Comparison of ENCODE assay signal across 8 cellular contexts in the genomic region with DNA sequence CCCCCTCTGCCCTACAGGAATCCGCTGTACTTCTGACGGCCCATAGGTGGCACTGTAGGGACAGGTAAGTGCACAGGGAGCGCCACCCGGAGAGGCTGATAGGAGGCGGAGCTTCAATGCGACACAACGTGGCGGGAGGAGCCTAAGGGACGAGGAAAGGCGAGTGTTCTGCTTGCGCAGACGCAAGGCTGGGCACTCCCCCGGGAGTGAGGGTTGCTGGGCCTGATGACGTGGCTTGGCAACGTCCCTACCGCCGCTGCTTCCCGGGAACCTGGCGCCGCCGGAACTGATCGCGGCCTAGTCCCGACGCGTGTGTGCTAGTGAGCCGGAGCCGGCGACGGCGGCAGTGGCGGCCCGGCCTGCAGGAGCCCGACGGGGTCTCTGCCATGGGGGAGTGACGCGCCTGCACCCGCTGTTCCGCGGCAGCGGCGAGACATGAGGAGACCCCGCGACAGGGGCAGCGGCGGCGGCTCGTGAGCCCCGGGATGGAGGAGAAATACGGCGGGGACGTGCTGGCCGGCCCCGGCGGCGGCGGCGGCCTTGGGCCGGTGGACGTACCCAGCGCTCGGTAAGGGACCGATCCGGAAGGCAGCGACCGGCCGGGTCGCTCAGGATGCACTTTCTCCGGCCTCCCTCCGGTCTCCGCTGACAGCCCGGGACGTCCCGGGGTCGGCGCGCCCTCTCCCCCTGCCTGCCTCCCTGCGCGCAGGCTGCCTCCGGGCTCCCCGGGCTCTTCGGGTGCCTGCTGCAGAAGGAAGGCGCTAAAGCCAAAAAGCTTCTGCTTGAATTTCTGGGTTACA. TPM values are rescaled to one million over a fixed set of nuclear protein-coding genes. Genes with fewer than 3 reads are reported as not detected.
A peak's percentile ranks its signal among the peaks of the same experiment; 100 is the strongest.
DNase-seq lines count a peak whose midpoint lies in the region; ATAC-seq lines count a peak whose summit lies in the region.

A gene (plus strand): TSS at position 244 of the 800 bp plus-strand sequence. CDS start 242 bp downstream, at position 486.

- peaks cover 0 to 24% (median 0%) of the 10 kb centered on the region in 3 donors for H3K36me3 Mint-ChIP-seq in naive thymus-derived CD8-positive, alpha-beta T cell

- no peaks in the 10 kb centered on the region for H3K27me3 Mint-ChIP-seq in naive thymus-derived CD8-positive, alpha-beta T cell

- POLR2A ChIA-PET in naive thymus-derived CD8-positive, alpha-beta T cell (lab: Charles Lee) = interaction anchor here (0.5 to 1.2 kb wide), 10 partner anchors 9 to 276 kb away, joined by 3 to 6 read pairs (median 4); a partner anchor contains a TSS

- ATAC-seq in GM21825 (IDR thresholded peaks at IDR 0.05; ENCODE audit: unreplicated experiment) = peak; percentile 99
- ATAC-seq in naive thymus-derived CD8-positive, alpha-beta T cell = peak; percentile 97 to 98

- H3K4me3 Mint-ChIP-seq in naive thymus-derived CD8-positive, alpha-beta T cell = peak within 1 kb of the TSS; percentile 89 to 96 (median 92)

- H3K27ac Mint-ChIP-seq in naive thymus-derived CD8-positive, alpha-beta T cell = peak within 1 kb of the TSS; percentile 86 to 97 (median 96)

- no peaks in the 10 kb centered on the region for H3K9me3 Mint-ChIP-seq in naive thymus-derived CD8-positive, alpha-beta T cell

- DNase-seq in Daoy (ENCODE audit: low read depth) (peak; percentile 100), Kasumi-1 (lab: John Stamatoyannopoulos, UW) (peak; percentile 99), RPMI7951 (ENCODE audit: low read depth) (peak; percentile 98), fibroblast of gingiva (ENCODE audit: low read depth) (peak; percentile 100)
- peak; percentile 88 to 97 for DNase-seq in activated T-helper 1 cell treated with anti-CD3 and anti-CD28 coated beads, Interleukin-2, amount 50 U/mL, for 16 hours (ENCODE audit: low read depth in 1 of 2, low spot score in 1 of 2)
- peak; percentile 90 to 100 (median 98) for DNase-seq in naive thymus-derived CD8-positive, alpha-beta T cell
- DNase-seq in stimulated activated naive CD4-positive, alpha-beta T cell treated with Interleukin-2 at 50 U/mL for 16 hours (lab: John Stamatoyannopoulos, UW) = peak; percentile 98

- H3K4me1 Mint-ChIP-seq in naive thymus-derived CD8-positive, alpha-beta T cell = peaks cover 12 to 43% (median 30%) of the 10 kb centered on the region in 4 donors

RNA-seq across cellular contexts. Expression of the gene that starts here (rescaled TPM):
- 66.1 and 77.0 TPM in 2 replicates for total RNA-seq in Daoy (2014; rRNA removed; shearing (Covaris generic))
- total RNA-seq in RPMI7951 (2014; rRNA removed; shearing (Covaris generic)) = 44.1 and 48.8 TPM in 2 replicates
- total RNA-seq in naive thymus-derived CD8-positive, alpha-beta T cell = 10 to 100 TPM; 42.0 to 48.1 TPM
- polyA plus RNA-seq in naive thymus-derived CD8-positive, alpha-beta T cell = 10 to 100 TPM; 23.3 to 28.0 (median 24.7) TPM

Comparison
In these comparisons a context has a peak if more than half of its experiments do, and no peak if none do; other contexts are left out.
1. Peak in every context shown above with its lines: DNase-seq and ATAC-seq.